ENCODE assay signal across 17 cellular contexts in the genomic region with DNA sequence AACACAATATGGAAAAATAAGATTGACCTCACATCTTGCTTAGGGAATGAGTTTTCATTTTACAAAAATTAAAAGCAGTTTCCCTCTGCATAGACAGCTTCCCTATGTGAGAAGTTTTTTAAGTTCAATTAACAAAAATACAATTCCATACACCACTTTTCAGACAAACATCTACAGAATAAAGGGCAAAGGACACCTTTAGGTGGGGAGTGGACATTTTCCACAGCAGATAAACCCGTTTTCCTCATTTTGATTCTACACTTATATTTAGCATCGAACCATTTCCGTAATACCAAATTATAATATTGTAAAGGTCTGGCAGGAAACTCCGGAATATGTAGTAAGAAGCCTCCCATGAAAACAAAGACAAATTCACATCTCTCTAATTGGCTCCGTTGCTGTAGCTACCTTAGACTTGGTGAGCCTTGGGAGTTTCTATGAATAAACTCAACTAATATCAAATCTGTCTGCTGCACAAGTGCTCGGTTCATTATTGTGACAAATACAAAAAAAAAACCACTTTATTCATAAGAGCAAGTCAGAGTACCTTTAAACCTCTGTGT. TPM values are rescaled to one million over a fixed set of nuclear protein-coding genes. Genes with fewer than 3 reads are reported as not detected.
DNase-seq lines count a peak whose midpoint lies in the region; ATAC-seq and TF ChIP-seq lines count a peak whose summit lies in the region.
"Had no signal": no experiment of that assay in that cellular context is flagged by ENCODE, and none has a peak within 500 bp of the region (broad histone marks: within the 10 kb centered on the region; RNA-seq: fewer than 3 reads in every experiment).

No MANE protein-coding gene starts in this region.

- no peak for TF ChIP-seq EP300 in neural cell (conservative IDR thresholded peaks at IDR 0.05; ENCODE audit: poor library complexity, severe bottlenecking)

- no peak overlapping the region for H3K9ac ChIP-seq in HUES64 (ENCODE audit: low read depth, low read length)
- no peak overlapping the region for H3K9ac ChIP-seq in endocrine pancreas (ENCODE audit: control insufficient read depth, insufficient read depth, low read length)
- H3K9ac ChIP-seq in neural cell (ENCODE audit: low read length): peak overlapping the region; percentile 87

- peaks cover 42% of the 10 kb centered on the region for H3K27me3 ChIP-seq in HUES64 (ENCODE audit: insufficient read depth, low read length)
- H3K27me3 ChIP-seq in endocrine pancreas (ENCODE audit: control insufficient read depth, insufficient read depth, low read length): no peaks in the 10 kb centered on the region
- H3K27me3 ChIP-seq in neural cell (ENCODE audit: insufficient read depth, low read depth, low read length): no peaks in the 10 kb centered on the region
- H3K27me3 ChIP-seq: uterus had no signal

- peaks cover 61% of the 10 kb centered on the region for H3K27me3 Mint-ChIP-seq in activated T-cell treated with anti-CD3 and anti-CD28 coated beads, Interleukin-2, amount 50 U/mL, for 4 hours (ENCODE audit: low read depth)
- peaks cover 66% of the 10 kb centered on the region for H3K27me3 Mint-ChIP-seq in activated T-cell treated with anti-CD3 and anti-CD28 coated beads, Interleukin-2, amount 50 U/mL, for 24 hours

- H3K36me3 Mint-ChIP-seq in activated T-cell treated with anti-CD3 and anti-CD28 coated beads, Interleukin-2, amount 50 U/mL, for 4 hours (ENCODE audit: insufficient read depth): no peaks in the 10 kb centered on the region
- H3K36me3 Mint-ChIP-seq in activated T-cell treated with anti-CD3 and anti-CD28 coated beads, Interleukin-2, amount 50 U/mL, for 24 hours (ENCODE audit: low read depth): no peaks in the 10 kb centered on the region

- no peaks in the 10 kb centered on the region for H3K9me3 Mint-ChIP-seq in activated T-cell treated with anti-CD3 and anti-CD28 coated beads, Interleukin-2, amount 50 U/mL, for 4 hours
- no peaks in the 10 kb centered on the region for H3K9me3 Mint-ChIP-seq in activated T-cell treated with anti-CD3 and anti-CD28 coated beads, Interleukin-2, amount 50 U/mL, for 24 hours
- H3K9me3 Mint-ChIP-seq: dendritic cell treated with granulocyte-macrophage colony-stimulating factor and Interleukin-4, amounts not matched to agents 40 ng/mL and 50 ng/mL, for 4 days had no signal

- H3K9me3 ChIP-seq in HUES64 (ENCODE audit: insufficient read depth, low read depth, low read length) (no peaks in the 10 kb centered on the region), endocrine pancreas (ENCODE audit: control insufficient read depth, low read length) (no peaks in the 10 kb centered on the region), neural cell (ENCODE audit: low read length) (no peaks in the 10 kb centered on the region)
- H3K9me3 ChIP-seq: BLaER1, uterus had no signal

- no peak overlapping the region for H3K27ac ChIP-seq in HUES64 (ENCODE audit: low read depth, low read length)
- H3K27ac ChIP-seq in neural cell (ENCODE audit: low read length): peak overlapping the region; percentile 28
- H3K27ac ChIP-seq: BLaER1, epithelial cell of prostate, foreskin keratinocyte had no signal

- H4K20me1 ChIP-seq in neural cell (ENCODE audit: insufficient read depth): no peaks in the 10 kb centered on the region

- H3K4me1 ChIP-seq in HUES64 (ENCODE audit: insufficient read depth, low read length): peaks cover 37% of the 10 kb centered on the region
- no peaks in the 10 kb centered on the region for H3K4me1 ChIP-seq in endocrine pancreas (ENCODE audit: control insufficient read depth, insufficient read depth, low read length)
- H3K4me1 ChIP-seq: foreskin keratinocyte, uterus had no signal

- peaks cover 8% of the 10 kb centered on the region for H3F3A ChIP-seq in neural cell (ENCODE audit: insufficient read depth, low read length, poor library complexity, severe bottlenecking)

- H3K4me2 ChIP-seq in neural cell (ENCODE audit: low read length): peak overlapping the region; percentile 51

- H3K4me3 ChIP-seq in HUES64 (ENCODE audit: low read length) (peak overlapping the region; percentile 77; the same call in 1 of the 2 replicates), endocrine pancreas (ENCODE audit: control insufficient read depth, insufficient read depth, low read length) (peak overlapping the region; percentile 71), neural cell (ENCODE audit: low read length) (peak overlapping the region; percentile 76)

- H3K4me1 Mint-ChIP-seq in activated T-cell treated with anti-CD3 and anti-CD28 coated beads, Interleukin-2, amount 50 U/mL, for 4 hours (ENCODE audit: low read depth): peaks cover 17% of the 10 kb centered on the region
- H3K4me1 Mint-ChIP-seq in activated T-cell treated with anti-CD3 and anti-CD28 coated beads, Interleukin-2, amount 50 U/mL, for 24 hours (ENCODE audit: low read depth): peaks cover 16% of the 10 kb centered on the region

- no peak for TF ChIP-seq RAD21 in neural cell (conservative IDR thresholded peaks at IDR 0.05)

- no peak for TF ChIP-seq CTCF in neural cell (IDR thresholded peaks at IDR 0.05; ENCODE audit: poor library complexity, severe bottlenecking)
- no peak for TF ChIP-seq CTCF in GM20000 (IDR thresholded peaks at IDR 0.05; ENCODE audit: extremely low read depth, missing control alignments)

- H2AFZ ChIP-seq in neural cell (ENCODE audit: low read depth, low read length): no peak overlapping the region

- peaks cover 36% of the 10 kb centered on the region for H3K79me2 ChIP-seq in neural cell (replicated peaks; ENCODE audit: insufficient read depth, low read length)

- no peak for DNase-seq in activated T-cell treated with anti-CD3 and anti-CD28 coated beads, Interleukin-2, amount 50 U/mL, for 4 hours
- no peak for DNase-seq in activated T-cell treated with anti-CD3 and anti-CD28 coated beads, Interleukin-2, amount 50 U/mL, for 24 hours
- DNase-seq in NCI-H1417 treated with DMSO at 0.1 percent for 48 hours (lab: John Stamatoyannopoulos, UW) (no peak), GM20000 (ENCODE audit: low spot score) (no peak)
- DNase-seq: activated CD4-positive, alpha-beta T cell treated with anti-CD3 and anti-CD28 coated beads for 36 hours; foreskin keratinocyte; NCI-H1105; SW 1271; uterus had no signal

- peak overlapping the region; percentile 78 for H3K4me3 Mint-ChIP-seq in activated T-cell treated with anti-CD3 and anti-CD28 coated beads, Interleukin-2, amount 50 U/mL, for 4 hours
- H3K4me3 Mint-ChIP-seq in activated T-cell treated with anti-CD3 and anti-CD28 coated beads, Interleukin-2, amount 50 U/mL, for 24 hours: no peak overlapping the region

- no peak for ATAC-seq in activated T-cell treated with anti-CD3 and anti-CD28 coated beads, Interleukin-2, amount 50 U/mL, for 4 hours
- ATAC-seq in HG03439 (IDR thresholded peaks at IDR 0.05; ENCODE audit: unreplicated experiment): no peak
- ATAC-seq: activated CD4-positive, alpha-beta T cell treated with anti-CD3 and anti-CD28 coated beads for 36 hours; foreskin keratinocyte; left lobe of liver had no signal

- H3K36me3 ChIP-seq in HUES64 (ENCODE audit: insufficient read depth, low read length) (no peaks in the 10 kb centered on the region), endocrine pancreas (ENCODE audit: control insufficient read depth, insufficient read depth, low read length) (no peaks in the 10 kb centered on the region), neural cell (ENCODE audit: insufficient read depth, low read length) (no peaks in the 10 kb centered on the region)
- H3K36me3 ChIP-seq: BLaER1, uterus had no signal

- WGBS in HUES64: 85% methylated on average over 6 of the region's 6 CpGs

- no peak overlapping the region for H3K27ac Mint-ChIP-seq in activated T-cell treated with anti-CD3 and anti-CD28 coated beads, Interleukin-2, amount 50 U/mL, for 24 hours
- H3K27ac Mint-ChIP-seq: activated CD4-positive, alpha-beta T cell treated with anti-CD3 and anti-CD28 coated beads for 36 hours; dendritic cell treated with granulocyte-macrophage colony-stimulating factor and Interleukin-4, amounts not matched to agents 40 ng/mL and 50 ng/mL, for 4 days had no signal

- no peaks in the 10 kb centered on the region for H3K9me2 ChIP-seq in neural cell (ENCODE audit: insufficient read depth, low read length)

TF ChIP-seq in neural cell, 6 proteins besides CTCF, POLR2A, EP300 and RAD21 (continues in another document):
- TF ChIP-seq POLR2AphosphoS5 (IDR thresholded peaks at IDR 0.05) (no peak), EZH2 (IDR thresholded peaks at IDR 0.05; ENCODE audit: borderline replicate concordance, insufficient read depth, low read length, poor library complexity, severe bottlenecking) (no peak), TAF1 (IDR thresholded peaks at IDR 0.05; ENCODE audit: low read depth) (no peak)
- TF ChIP-seq, protein P1, sequence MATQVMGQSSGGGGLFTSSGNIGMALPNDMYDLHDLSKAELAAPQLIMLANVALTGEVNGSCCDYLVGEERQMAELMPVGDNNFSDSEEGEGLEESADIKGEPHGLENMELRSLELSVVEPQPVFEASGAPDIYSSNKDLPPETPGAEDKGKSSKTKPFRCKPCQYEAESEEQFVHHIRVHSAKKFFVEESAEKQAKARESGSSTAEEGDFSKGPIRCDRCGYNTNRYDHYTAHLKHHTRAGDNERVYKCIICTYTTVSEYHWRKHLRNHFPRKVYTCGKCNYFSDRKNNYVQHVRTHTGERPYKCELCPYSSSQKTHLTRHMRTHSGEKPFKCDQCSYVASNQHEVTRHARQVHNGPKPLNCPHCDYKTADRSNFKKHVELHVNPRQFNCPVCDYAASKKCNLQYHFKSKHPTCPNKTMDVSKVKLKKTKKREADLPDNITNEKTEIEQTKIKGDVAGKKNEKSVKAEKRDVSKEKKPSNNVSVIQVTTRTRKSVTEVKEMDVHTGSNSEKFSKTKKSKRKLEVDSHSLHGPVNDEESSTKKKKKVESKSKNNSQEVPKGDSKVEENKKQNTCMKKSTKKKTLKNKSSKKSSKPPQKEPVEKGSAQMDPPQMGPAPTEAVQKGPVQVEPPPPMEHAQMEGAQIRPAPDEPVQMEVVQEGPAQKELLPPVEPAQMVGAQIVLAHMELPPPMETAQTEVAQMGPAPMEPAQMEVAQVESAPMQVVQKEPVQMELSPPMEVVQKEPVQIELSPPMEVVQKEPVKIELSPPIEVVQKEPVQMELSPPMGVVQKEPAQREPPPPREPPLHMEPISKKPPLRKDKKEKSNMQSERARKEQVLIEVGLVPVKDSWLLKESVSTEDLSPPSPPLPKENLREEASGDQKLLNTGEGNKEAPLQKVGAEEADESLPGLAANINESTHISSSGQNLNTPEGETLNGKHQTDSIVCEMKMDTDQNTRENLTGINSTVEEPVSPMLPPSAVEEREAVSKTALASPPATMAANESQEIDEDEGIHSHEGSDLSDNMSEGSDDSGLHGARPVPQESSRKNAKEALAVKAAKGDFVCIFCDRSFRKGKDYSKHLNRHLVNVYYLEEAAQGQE (IDR thresholded peaks at IDR 0.05; ENCODE audit: borderline replicate concordance): no peak

RNA-seq across cellular contexts. Expression of gene ARMH4, which starts 1.7 kb away (rescaled TPM):
- total RNA-seq in activated T-cell treated with anti-CD3 and anti-CD28 coated beads, Interleukin-2, amount 50 U/mL, for 4 hours: not detected
- polyA plus RNA-seq in HUES64 (2013, experiment 1 of 2): 8.7 TPM
- 8.9 TPM for polyA plus RNA-seq in HUES64 (2013, experiment 2 of 2)
- 14.1 and 14.3 TPM in 2 replicates for polyA plus RNA-seq in neural cell
- 81.3 and 103 TPM in 2 replicates for polyA minus RNA-seq in neural cell
- total RNA-seq: activated CD4-positive, alpha-beta T cell treated with anti-CD3 and anti-CD28 coated beads for 36 hours had no signal

RNA-seq across cellular contexts. Expression of gene ACTR10, which starts 49.6 kb away (rescaled TPM):
- 10 to 100 TPM; 29.0 to 35.4 (median 34.4) TPM for total RNA-seq in activated T-cell treated with anti-CD3 and anti-CD28 coated beads, Interleukin-2, amount 50 U/mL, for 4 hours
- polyA plus RNA-seq in HUES64 (2013, experiment 1 of 2): 39.0 TPM
- 50.0 TPM for polyA plus RNA-seq in HUES64 (2013, experiment 2 of 2)
- 281 and 401 TPM in 2 replicates for polyA plus RNA-seq in neural cell
- polyA minus RNA-seq in neural cell: 111 and 121 TPM in 2 replicates
